1 cellular context compared by ENCODE assay signal in the genomic region with DNA sequence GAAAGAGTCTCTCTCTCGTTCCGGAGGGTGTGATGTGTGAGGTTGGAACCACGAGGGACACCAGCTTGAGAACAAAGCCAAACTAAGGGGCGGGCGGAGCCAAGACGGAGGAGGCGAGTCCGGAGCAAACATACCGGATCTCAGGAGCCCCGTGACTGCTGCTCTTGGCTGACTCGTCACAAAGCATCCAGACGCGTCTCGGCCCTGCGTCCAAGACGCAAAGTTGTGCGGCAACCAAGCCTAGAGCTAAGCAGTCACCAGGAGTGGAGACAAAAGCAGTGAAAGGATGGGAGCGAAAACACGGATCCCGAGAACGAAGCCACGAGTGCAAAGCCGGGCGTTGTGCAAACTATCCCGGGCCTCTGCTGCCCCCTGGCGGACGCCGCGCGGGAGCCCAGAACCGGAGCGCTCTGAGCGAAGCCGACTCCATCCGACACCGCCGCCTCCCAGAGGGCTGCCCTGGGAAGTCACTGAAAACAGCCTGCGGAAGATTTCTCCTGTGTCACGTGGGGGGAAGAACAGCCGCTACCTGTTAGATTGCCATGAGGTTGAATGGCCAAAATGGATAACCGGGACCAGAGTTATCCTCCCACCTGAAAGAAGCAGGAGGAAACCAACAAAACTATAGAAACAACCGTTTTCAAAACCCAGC.
TF ChIP-seq lines count a peak whose summit lies in the region.

No MANE protein-coding gene starts in this region.

TF ChIP-seq in K562, 482 proteins besides CTCF, POLR2A, EP300 and RAD21 (continued from another document):
- peak; percentile 83; the same call in 1 of the 2 replicates for TF ChIP-seq XRCC5 (IDR thresholded peaks at IDR 0.05; ENCODE audit: low read depth, low read length)
- TF ChIP-seq CHD2 (IDR thresholded peaks at IDR 0.05; ENCODE audit: low read depth, low read length), result no peak
- TF ChIP-seq MEF2D (tag; conservative IDR thresholded peaks at IDR 0.05; ENCODE audit: low read depth), result no peak
- TF ChIP-seq, protein P1, sequence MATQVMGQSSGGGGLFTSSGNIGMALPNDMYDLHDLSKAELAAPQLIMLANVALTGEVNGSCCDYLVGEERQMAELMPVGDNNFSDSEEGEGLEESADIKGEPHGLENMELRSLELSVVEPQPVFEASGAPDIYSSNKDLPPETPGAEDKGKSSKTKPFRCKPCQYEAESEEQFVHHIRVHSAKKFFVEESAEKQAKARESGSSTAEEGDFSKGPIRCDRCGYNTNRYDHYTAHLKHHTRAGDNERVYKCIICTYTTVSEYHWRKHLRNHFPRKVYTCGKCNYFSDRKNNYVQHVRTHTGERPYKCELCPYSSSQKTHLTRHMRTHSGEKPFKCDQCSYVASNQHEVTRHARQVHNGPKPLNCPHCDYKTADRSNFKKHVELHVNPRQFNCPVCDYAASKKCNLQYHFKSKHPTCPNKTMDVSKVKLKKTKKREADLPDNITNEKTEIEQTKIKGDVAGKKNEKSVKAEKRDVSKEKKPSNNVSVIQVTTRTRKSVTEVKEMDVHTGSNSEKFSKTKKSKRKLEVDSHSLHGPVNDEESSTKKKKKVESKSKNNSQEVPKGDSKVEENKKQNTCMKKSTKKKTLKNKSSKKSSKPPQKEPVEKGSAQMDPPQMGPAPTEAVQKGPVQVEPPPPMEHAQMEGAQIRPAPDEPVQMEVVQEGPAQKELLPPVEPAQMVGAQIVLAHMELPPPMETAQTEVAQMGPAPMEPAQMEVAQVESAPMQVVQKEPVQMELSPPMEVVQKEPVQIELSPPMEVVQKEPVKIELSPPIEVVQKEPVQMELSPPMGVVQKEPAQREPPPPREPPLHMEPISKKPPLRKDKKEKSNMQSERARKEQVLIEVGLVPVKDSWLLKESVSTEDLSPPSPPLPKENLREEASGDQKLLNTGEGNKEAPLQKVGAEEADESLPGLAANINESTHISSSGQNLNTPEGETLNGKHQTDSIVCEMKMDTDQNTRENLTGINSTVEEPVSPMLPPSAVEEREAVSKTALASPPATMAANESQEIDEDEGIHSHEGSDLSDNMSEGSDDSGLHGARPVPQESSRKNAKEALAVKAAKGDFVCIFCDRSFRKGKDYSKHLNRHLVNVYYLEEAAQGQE (CRISPR knock-in tag; IDR thresholded peaks at IDR 0.05; ENCODE audit: low read depth), result no peak
- TF ChIP-seq ZBTB7A (IDR thresholded peaks at IDR 0.05; ENCODE audit: borderline replicate concordance, control insufficient read depth, low read depth, low read length), result no peak
- TF ChIP-seq MEIS2 (IDR thresholded peaks at IDR 0.05; ENCODE audit: partially characterized antibody), result no peak
- peak in 1 of 2 experiments; percentile 31; a peak in 2 of 4 replicates for TF ChIP-seq SRF (CRISPR knock-in tag; IDR thresholded peaks at IDR 0.05)
- TF ChIP-seq, protein P2, sequence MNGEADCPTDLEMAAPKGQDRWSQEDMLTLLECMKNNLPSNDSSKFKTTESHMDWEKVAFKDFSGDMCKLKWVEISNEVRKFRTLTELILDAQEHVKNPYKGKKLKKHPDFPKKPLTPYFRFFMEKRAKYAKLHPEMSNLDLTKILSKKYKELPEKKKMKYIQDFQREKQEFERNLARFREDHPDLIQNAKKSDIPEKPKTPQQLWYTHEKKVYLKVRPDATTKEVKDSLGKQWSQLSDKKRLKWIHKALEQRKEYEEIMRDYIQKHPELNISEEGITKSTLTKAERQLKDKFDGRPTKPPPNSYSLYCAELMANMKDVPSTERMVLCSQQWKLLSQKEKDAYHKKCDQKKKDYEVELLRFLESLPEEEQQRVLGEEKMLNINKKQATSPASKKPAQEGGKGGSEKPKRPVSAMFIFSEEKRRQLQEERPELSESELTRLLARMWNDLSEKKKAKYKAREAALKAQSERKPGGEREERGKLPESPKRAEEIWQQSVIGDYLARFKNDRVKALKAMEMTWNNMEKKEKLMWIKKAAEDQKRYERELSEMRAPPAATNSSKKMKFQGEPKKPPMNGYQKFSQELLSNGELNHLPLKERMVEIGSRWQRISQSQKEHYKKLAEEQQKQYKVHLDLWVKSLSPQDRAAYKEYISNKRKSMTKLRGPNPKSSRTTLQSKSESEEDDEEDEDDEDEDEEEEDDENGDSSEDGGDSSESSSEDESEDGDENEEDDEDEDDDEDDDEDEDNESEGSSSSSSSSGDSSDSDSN (IDR thresholded peaks at IDR 0.05; ENCODE audit: borderline replicate concordance in 1 of 2, low read depth in 2 of 2, low read length in 2 of 2), result peak; percentile 79 to 84; a peak in 2 of 4 replicates
- TF ChIP-seq, protein P3, sequence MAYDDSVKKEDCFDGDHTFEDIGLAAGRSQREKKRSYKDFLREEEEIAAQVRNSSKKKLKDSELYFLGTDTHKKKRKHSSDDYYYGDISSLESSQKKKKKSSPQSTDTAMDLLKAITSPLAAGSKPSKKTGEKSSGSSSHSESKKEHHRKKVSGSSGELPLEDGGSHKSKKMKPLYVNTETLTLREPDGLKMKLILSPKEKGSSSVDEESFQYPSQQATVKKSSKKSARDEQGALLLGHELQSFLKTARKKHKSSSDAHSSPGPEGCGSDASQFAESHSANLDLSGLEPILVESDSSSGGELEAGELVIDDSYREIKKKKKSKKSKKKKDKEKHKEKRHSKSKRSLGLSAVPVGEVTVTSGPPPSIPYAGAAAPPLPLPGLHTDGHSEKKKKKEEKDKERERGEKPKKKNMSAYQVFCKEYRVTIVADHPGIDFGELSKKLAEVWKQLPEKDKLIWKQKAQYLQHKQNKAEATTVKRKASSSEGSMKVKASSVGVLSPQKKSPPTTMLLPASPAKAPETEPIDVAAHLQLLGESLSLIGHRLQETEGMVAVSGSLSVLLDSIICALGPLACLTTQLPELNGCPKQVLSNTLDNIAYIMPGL (CRISPR knock-in tag; IDR thresholded peaks at IDR 0.05), result no peak
- no peak for TF ChIP-seq BRF1 (IDR thresholded peaks at IDR 0.05; ENCODE audit: borderline replicate concordance, extremely low read depth, insufficient read length)
- TF ChIP-seq, protein P4, sequence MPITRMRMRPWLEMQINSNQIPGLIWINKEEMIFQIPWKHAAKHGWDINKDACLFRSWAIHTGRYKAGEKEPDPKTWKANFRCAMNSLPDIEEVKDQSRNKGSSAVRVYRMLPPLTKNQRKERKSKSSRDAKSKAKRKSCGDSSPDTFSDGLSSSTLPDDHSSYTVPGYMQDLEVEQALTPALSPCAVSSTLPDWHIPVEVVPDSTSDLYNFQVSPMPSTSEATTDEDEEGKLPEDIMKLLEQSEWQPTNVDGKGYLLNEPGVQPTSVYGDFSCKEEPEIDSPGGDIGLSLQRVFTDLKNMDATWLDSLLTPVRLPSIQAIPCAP (CRISPR knock-in tag; IDR thresholded peaks at IDR 0.05; ENCODE audit: borderline replicate concordance), result no peak
- peak in 1 of 2 experiments; percentile 16; a peak in 1 of 4 replicates for TF ChIP-seq NONO (IDR thresholded peaks at IDR 0.05; ENCODE audit: low read depth in 2 of 2, low read length in 1 of 2)
- peak; percentile 36; the same call in 1 of the 2 replicates for TF ChIP-seq ZNF12 (CRISPR knock-in tag; IDR thresholded peaks at IDR 0.05)
- no peak for TF ChIP-seq ZNF324 (CRISPR knock-in tag; IDR thresholded peaks at IDR 0.05)
